ENCODE assay signal across 34 cellular contexts in genomic region chr6:113718588-113718987, GRCh38.
"Had no signal": no experiment of that assay in that cellular context is flagged by ENCODE, and none has a peak within 500 bp of the region (broad histone marks: within the 10 kb centered on the region; RNA-seq: fewer than 3 reads in every experiment).

No MANE protein-coding gene starts in this region.

- H3K36me3 ChIP-seq: breast epithelium, MG63, Peyer's patch, SJSA1, WERI-Rb-1 had no signal

- DNase-seq: activated CD4-positive, alpha-beta T cell treated with anti-CD3 and anti-CD28 coated beads, Interleukin-2, amount 10 ng/mL, durations not matched to agents 7 days and 5 days; activated CD4-positive, alpha-beta T cell treated with anti-CD3 and anti-CD28 coated beads, Interleukin-2, amount 50 U/mL, for 48 hours; activated CD4-positive, CD25-positive, alpha-beta regulatory T cell; activated CD8-positive, alpha-beta T cell treated with anti-CD3 and anti-CD28 coated beads, Interleukin-2, amount 10 ng/mL, durations not matched to agents 7 days and 5 days; activated gamma-delta T cell; activated naive CD4-positive, alpha-beta T cell treated with Interleukin-2 at 50 U/mL for 16 hours; activated naive CD8-positive, alpha-beta T cell treated with anti-CD3 and anti-CD28 coated beads, Interleukin-2, amount 10 ng/mL, durations not matched to agents 7 days and 5 days; activated T-cell treated with anti-CD3 and anti-CD28 coated beads, Interleukin-2, amount 50 U/mL, for 24 hours; body of pancreas; Karpas-422; MG63; NCI-H1048; NCI-H1105 treated with DMSO at 0.1 percent for 48 hours; NCI-H1436; NCI-H1694; NCI-H1930; NCI-H2081 treated with DMSO at 0.1 percent for 48 hours; NCI-H226; NCI-H446 treated with DMSO at 0.1 percent for 48 hours; NCI-H524; NCI-H69; RPMI8226; SHP77 treated with DMSO at 0.1 percent for 48 hours; SW 1271; T-helper 1 cell; T-helper 2 cell; T-helper 9 cell had no signal

- FAIRE-seq: astrocyte had no signal

- H3K27ac Mint-ChIP-seq: activated CD4-positive, alpha-beta T cell treated with anti-CD3 and anti-CD28 coated beads, Interleukin-2, amount 10 ng/mL, durations not matched to agents 7 days and 5 days; activated CD8-positive, alpha-beta T cell treated with anti-CD3 and anti-CD28 coated beads, Interleukin-2, amount 10 ng/mL, durations not matched to agents 7 days and 5 days; activated naive CD4-positive, alpha-beta T cell treated with anti-CD3 and anti-CD28 coated beads, Interleukin-2, amount 50 U/mL, for 24 hours; activated naive CD8-positive, alpha-beta T cell treated with anti-CD3 and anti-CD28 coated beads, Interleukin-2, amount 10 ng/mL, durations not matched to agents 7 days and 5 days; activated T-cell treated with anti-CD3 and anti-CD28 coated beads, Interleukin-2, amount 50 U/mL, for 24 hours; activated T-helper 2 cell treated with anti-CD3 and anti-CD28 coated beads, Interferon-gamma antibody, Interleukin-2, Interleukin-4, amounts not matched to agents 10 μg/mL and 5 μg/mL and 100 μg/mL, durations not matched to agents 14 hours and 24 hours and 36 hours had no signal

- H3K4me3 ChIP-seq: body of pancreas, breast epithelium, MG63, Peyer's patch, SJSA1 had no signal

- H3K4me1 ChIP-seq: body of pancreas, breast epithelium, Peyer's patch had no signal

- H3K4me3 Mint-ChIP-seq: activated CD4-positive, alpha-beta T cell treated with anti-CD3 and anti-CD28 coated beads, Interleukin-2, amount 10 ng/mL, durations not matched to agents 7 days and 5 days; activated CD8-positive, alpha-beta T cell treated with anti-CD3 and anti-CD28 coated beads, Interleukin-2, amount 10 ng/mL, durations not matched to agents 7 days and 5 days; activated naive CD4-positive, alpha-beta T cell treated with anti-CD3 and anti-CD28 coated beads, Interleukin-2, amount 50 U/mL, for 24 hours; activated naive CD8-positive, alpha-beta T cell treated with anti-CD3 and anti-CD28 coated beads, Interleukin-2, amount 10 ng/mL, durations not matched to agents 7 days and 5 days; activated T-cell treated with anti-CD3 and anti-CD28 coated beads, Interleukin-2, amount 50 U/mL, for 24 hours had no signal

- H3K9me3 ChIP-seq: body of pancreas, breast epithelium, MG63, Peyer's patch, SJSA1 had no signal

- H3K27ac ChIP-seq: body of pancreas, breast epithelium, SJSA1, WERI-Rb-1 had no signal

- H3K9me3 Mint-ChIP-seq: activated CD4-positive, alpha-beta T cell treated with anti-CD3 and anti-CD28 coated beads, Interleukin-2, amount 10 ng/mL, durations not matched to agents 7 days and 5 days; activated naive CD4-positive, alpha-beta T cell treated with anti-CD3 and anti-CD28 coated beads, Interleukin-2, amount 50 U/mL, for 24 hours; activated naive CD8-positive, alpha-beta T cell treated with anti-CD3 and anti-CD28 coated beads, Interleukin-2, amount 10 ng/mL, durations not matched to agents 7 days and 5 days; activated T-cell treated with anti-CD3 and anti-CD28 coated beads, Interleukin-2, amount 50 U/mL, for 24 hours; activated T-helper 2 cell treated with anti-CD3 and anti-CD28 coated beads, Interferon-gamma antibody, Interleukin-2, Interleukin-4, amounts not matched to agents 10 μg/mL and 5 μg/mL and 100 μg/mL, durations not matched to agents 14 hours and 24 hours and 36 hours had no signal

- H3K27me3 ChIP-seq: body of pancreas, breast epithelium, MG63, Peyer's patch, SJSA1 had no signal

- H3K36me3 Mint-ChIP-seq: activated naive CD4-positive, alpha-beta T cell treated with anti-CD3 and anti-CD28 coated beads, Interleukin-2, amount 50 U/mL, for 24 hours; activated naive CD8-positive, alpha-beta T cell treated with anti-CD3 and anti-CD28 coated beads, Interleukin-2, amount 10 ng/mL, durations not matched to agents 7 days and 5 days had no signal

- H3K4me1 Mint-ChIP-seq: activated CD4-positive, alpha-beta T cell treated with anti-CD3 and anti-CD28 coated beads, Interleukin-2, amount 10 ng/mL, durations not matched to agents 7 days and 5 days; activated naive CD4-positive, alpha-beta T cell treated with anti-CD3 and anti-CD28 coated beads, Interleukin-2, amount 50 U/mL, for 24 hours; activated naive CD8-positive, alpha-beta T cell treated with anti-CD3 and anti-CD28 coated beads, Interleukin-2, amount 10 ng/mL, durations not matched to agents 7 days and 5 days had no signal
